ENCODE assay signal across 8 cellular contexts in genomic region chr19:43798546-43799409, GRCh38. TPM values are rescaled to one million over a fixed set of nuclear protein-coding genes. Genes with fewer than 3 reads are reported as not detected.
DNase-seq lines count a peak whose midpoint lies in the region; ATAC-seq and TF ChIP-seq lines count a peak whose summit lies in the region.

No MANE protein-coding gene starts in this region.

- dilution Hi-C loops in IMR-90 (cut with HindIII; ENCODE audit: low sequenced_read_pairs, unreplicated experiment), result no loop called here

- no peaks in the 10 kb centered on the region for H4K20me1 ChIP-seq in IMR-90 (ENCODE audit: insufficient read depth, low read length)

- no peak overlapping the region for H3K14ac ChIP-seq in IMR-90 (replicated peaks; ENCODE audit: low read depth, low read length)

- peak overlapping the region; percentile 94 for H2AFZ ChIP-seq in IMR-90 (replicated peaks; ENCODE audit: low read length, poor library complexity)

- intact Hi-C loops in IMR-90 (cut with micrococcal nuclease), result no loop called here
- intact Hi-C loops in lower leg skin (cut with DNase I; ENCODE audit: low total_unique reads), result no loop called here

- H3K9ac ChIP-seq in IMR-90 (ENCODE audit: low read depth, low read length), result no peak overlapping the region

- H2BK15ac ChIP-seq in IMR-90 (ENCODE audit: low read depth, low read length), result no peak overlapping the region

- peaks cover 3% of the 10 kb centered on the region; the same call in 1 of the 2 replicates for H3K4me1 ChIP-seq in IMR-90 (ENCODE audit: control insufficient read depth, insufficient read depth, low read length)

- TF ChIP-seq CTCF in IMR-90 (conservative IDR thresholded peaks at IDR 0.05; ENCODE audit: low read depth, low read length) (no peak), lower leg skin (IDR thresholded peaks at IDR 0.05) (no peak)

- CTCF ChIA-PET in IMR-90 (lab: Yijun Ruan, JAX), result interaction anchor here (1.9 kb wide), 1 partner anchor 11 kb away, joined by 5 read pairs; no protein-coding TSS in a partner anchor

- no peaks in the 10 kb centered on the region for H3K9me1 ChIP-seq in IMR-90 (ENCODE audit: insufficient read depth, low read length)

- no peak overlapping the region for H4K5ac ChIP-seq in IMR-90 (ENCODE audit: low read depth, low read length)

- H3K23ac ChIP-seq in IMR-90 (ENCODE audit: low read depth, low read length), result no peak overlapping the region

- POLR2A ChIA-PET in IMR-90 (lab: Charles Lee; ENCODE audit: unreplicated experiment), result no interaction called here

- no peak overlapping the region for H2BK5ac ChIP-seq in IMR-90 (ENCODE audit: low read depth, low read length, poor library complexity, severe bottlenecking)

- H2AK5ac ChIP-seq in IMR-90 (ENCODE audit: low read depth, low read length), result no peak overlapping the region

- no peaks in the 10 kb centered on the region for H3K36me3 ChIP-seq in IMR-90 (ENCODE audit: control insufficient read depth, insufficient read depth, low read length)

- H3K27me3 ChIP-seq in IMR-90 (ENCODE audit: control insufficient read depth, insufficient read depth, low read length), result peaks cover 44% of the 10 kb centered on the region

- H3K56ac ChIP-seq in IMR-90 (ENCODE audit: extremely low read depth, insufficient read depth, low read length), result no peak overlapping the region

- no peak overlapping the region for H2BK20ac ChIP-seq in IMR-90 (ENCODE audit: low read depth, low read length)

- in situ Hi-C loops in ACHN (cut with HindIII; ENCODE audit: low pct_ligation_motif_present, low pct_unique_long_range_greater_than_20kb, low sequenced_read_pairs) (no loop called here), IMR-90 (cut with MboI; ENCODE audit: low sequenced_read_pairs) (no loop called here)

- H4K91ac ChIP-seq in IMR-90 (ENCODE audit: insufficient read depth, low read depth, low read length), result no peak overlapping the region

- no peak overlapping the region for H3K18ac ChIP-seq in IMR-90 (ENCODE audit: low read depth, low read length)

- DNase-seq in ACHN, result peak; percentile 7
- DNase-seq in IMR-90, result no peak
- peak; percentile 32 for DNase-seq in central memory CD4-positive, alpha-beta T cell
- DNase-seq in lower leg skin (ENCODE audit: low spot score in 2 of 2), result peak; percentile 53 to 91
- DNase-seq in stimulated activated CD4-positive, alpha-beta T cell treated with anti-CD3 and anti-CD28 coated beads, TNF-alpha, amount 100 ng/mL, for 4 hours (ENCODE audit: low read depth in 3 of 3), result peak; percentile 47 to 76 (median 64)
- no peak for DNase-seq in AG08395 (ENCODE audit: low spot score)

- 17% methylated on average over 55 of the region's 70 CpGs; no CpG with 5 or more reads in 1 of the 2 experiments for WGBS in IMR-90 (ENCODE audit: extremely low coverage in 2 of 2, insufficient read length in 1 of 2), 2 experiments
- WGBS in lower leg skin, 2 donors, result 17 to 18% methylated on average over 35 to 59 of the region's 70 CpGs

- no peaks in the 10 kb centered on the region for H3K79me1 ChIP-seq in IMR-90 (ENCODE audit: low read depth in 1 of 2, low read length in 2 of 2)

- TF ChIP-seq POLR2A in IMR-90 (IDR thresholded peaks at IDR 0.05; ENCODE audit: low read depth, low read length) (no peak), lower leg skin (IDR thresholded peaks at IDR 0.05) (no peak)

- ATAC-seq in IMR-90 (ENCODE audit: low read depth) (peak; percentile 73), HG03039 (IDR thresholded peaks at IDR 0.05; ENCODE audit: unreplicated experiment) (no peak)
- peak; percentile 81 to 86 for ATAC-seq in activated CD4-positive, CD25-positive, alpha-beta regulatory T cell treated with anti-CD3 and anti-CD28 coated beads, Interleukin-2, amount 50 U/mL, for 24 hours

- H3K4ac ChIP-seq in IMR-90 (ENCODE audit: low read depth, low read length), result no peak overlapping the region

- peaks cover 9% of the 10 kb centered on the region for H3K9me3 ChIP-seq in IMR-90 (ENCODE audit: control insufficient read depth, insufficient read depth, low read length)

- peak overlapping the region; percentile 54 for H3K4me2 ChIP-seq in IMR-90 (ENCODE audit: low read depth, low read length)

- peak overlapping the region; percentile 82 for H2AK9ac ChIP-seq in IMR-90 (replicated peaks; ENCODE audit: low read depth, low read length, poor library complexity)

- no peak overlapping the region for H2BK120ac ChIP-seq in IMR-90 (ENCODE audit: low read depth, low read length)

- H3K4me3 ChIP-seq in IMR-90 (ENCODE audit: insufficient read depth, low read depth, low read length), result peak overlapping the region; percentile 25
- H3K4me3 ChIP-seq in lower leg skin (ENCODE audit: low read depth, poor library complexity, severe bottlenecking), result peak overlapping the region; percentile 12

- H3K27ac ChIP-seq in IMR-90 (ENCODE audit: insufficient read depth, low read length), result no peak overlapping the region

- no TSS peak for BruUV-seq in IMR-90 (replicated peaks; lab: Mats Ljungman, UMichigan)

- TF ChIP-seq RAD21 in IMR-90 (IDR thresholded peaks at IDR 0.05; ENCODE audit: low read length), result no peak

- H4K8ac ChIP-seq in IMR-90 (ENCODE audit: low read depth in 2 of 2, low read length in 2 of 2), result no peak overlapping the region

TF ChIP-seq in IMR-90, 13 proteins besides CTCF, POLR2A, EP300 and RAD21:
- TF ChIP-seq BHLHE40 (IDR thresholded peaks at IDR 0.05; ENCODE audit: low read depth, low read length) (no peak), SMC3 (IDR thresholded peaks at IDR 0.05; ENCODE audit: low read depth, low read length) (no peak), CEBPB (IDR thresholded peaks at IDR 0.05; ENCODE audit: low read depth, low read length) (no peak), RCOR1 (IDR thresholded peaks at IDR 0.05; ENCODE audit: insufficient replicate concordance, low read length) (no peak), RFX5 (IDR thresholded peaks at IDR 0.05; ENCODE audit: low read depth, low read length) (no peak), USF2 (IDR thresholded peaks at IDR 0.05; ENCODE audit: low read depth, low read length) (no peak), MXI1 (IDR thresholded peaks at IDR 0.05; ENCODE audit: borderline replicate concordance, low read depth, low read length) (no peak), MAZ (IDR thresholded peaks at IDR 0.05; ENCODE audit: borderline replicate concordance, low read depth, low read length) (no peak), CHD1 (IDR thresholded peaks at IDR 0.05; ENCODE audit: low read depth, low read length) (no peak), MAFK (IDR thresholded peaks at IDR 0.05; ENCODE audit: low read depth, low read length) (no peak)

RNA-seq across cellular contexts. Expression of gene LYPD5, which starts 3.5 kb away (rescaled TPM):
- total RNA-seq in IMR-90 (2012; rRNA removed) (under 0.01 and 0.36 TPM in 2 replicates), lower leg skin (100 to 1,000 TPM in 2 of 4 donors, 10 to 100 TPM in 2; 93.8 to 231 (median 117) TPM)
- polyA plus RNA-seq in IMR-90 (2012; rRNA removed), result 0.27 and 0.31 TPM in 2 replicates
- 0.15 and 0.93 TPM in 2 replicates for polyA plus RNA-seq in IMR-90 (2012; cell fraction: cytosol; rRNA removed)
- 0.36 and 0.54 TPM in 2 replicates for polyA plus RNA-seq in IMR-90 (2012; cell fraction: nucleus; rRNA removed; ENCODE audit: low replicate concordance)

RNA-seq across cellular contexts. Expression of gene KCNN4, which starts 18.0 kb away (rescaled TPM):
- 0.54 and 0.83 TPM in 2 replicates for total RNA-seq in IMR-90 (2012; rRNA removed)
- polyA plus RNA-seq in IMR-90 (2012; rRNA removed), result 0.99 and 1.2 TPM in 2 replicates
- 0.80 and 0.93 TPM in 2 replicates for polyA plus RNA-seq in IMR-90 (2012; cell fraction: cytosol; rRNA removed)
- 1.3 and 4.5 TPM in 2 replicates for polyA plus RNA-seq in IMR-90 (2012; cell fraction: nucleus; rRNA removed; ENCODE audit: low replicate concordance)
- 10 to 100 TPM; 19.9 to 69.5 (median 49.2) TPM for total RNA-seq in lower leg skin

RNA-seq across cellular contexts. Expression of gene ZNF283, which starts 28.3 kb away (rescaled TPM):
- total RNA-seq in IMR-90 (2012; rRNA removed) (5.0 and 10.3 TPM in 2 replicates), lower leg skin (1 to 10 TPM; 4.3 to 9.6 (median 6.3) TPM)
- polyA plus RNA-seq in IMR-90 (2012; rRNA removed), result 1.2 and 2.1 TPM in 2 replicates
- polyA plus RNA-seq in IMR-90 (2012; cell fraction: cytosol; rRNA removed), result 0.08 and 0.53 TPM in 2 replicates
- 0.45 and 3.6 TPM in 2 replicates for polyA plus RNA-seq in IMR-90 (2012; cell fraction: nucleus; rRNA removed; ENCODE audit: low replicate concordance)

RNA-seq across cellular contexts. Expression of gene SMG9, which starts 44.0 kb away (rescaled TPM):
- total RNA-seq in IMR-90 (2012; rRNA removed) (4.8 and 5.8 TPM in 2 replicates), lower leg skin (10 to 100 TPM; 18.0 to 27.6 (median 23.5) TPM)
- polyA plus RNA-seq in IMR-90 (2012; rRNA removed), result 21.4 and 24.3 TPM in 2 replicates
- 8.3 and 9.1 TPM in 2 replicates for polyA plus RNA-seq in IMR-90 (2012; cell fraction: cytosol; rRNA removed)
- polyA plus RNA-seq in IMR-90 (2012; cell fraction: nucleus; rRNA removed; ENCODE audit: low replicate concordance), result 60.7 and 76.3 TPM in 2 replicates

Comparison
In these comparisons a context has a peak if more than half of its experiments do, and no peak if none do; other contexts are left out.
1. DNase-seq: peak in ACHN (single experiment), central memory CD4-positive, alpha-beta T cell (single experiment), lower leg skin (2 of 2) and stimulated activated CD4-positive, alpha-beta T cell treated with anti-CD3 and anti-CD28 coated beads, TNF-alpha, amount 100 ng/mL, for 4 hours (3 of 3); none in IMR-90 (single experiment) and AG08395 (single experiment).
2. RNA of gene LYPD5, which starts 3.5 kb away (total RNA-seq): 93.8 to 231 TPM in lower leg skin; under 0.01 to 0.36 TPM in IMR-90; every median in the first group is over 10 times any median in the second.
3. RNA of gene KCNN4, which starts 18.0 kb away (total RNA-seq): 19.9 to 69.5 TPM in lower leg skin; 0.54 to 0.83 TPM in IMR-90; every median in the first group is over 10 times any median in the second.